9 cellular contexts compared by ENCODE assay signal in the genomic region with DNA sequence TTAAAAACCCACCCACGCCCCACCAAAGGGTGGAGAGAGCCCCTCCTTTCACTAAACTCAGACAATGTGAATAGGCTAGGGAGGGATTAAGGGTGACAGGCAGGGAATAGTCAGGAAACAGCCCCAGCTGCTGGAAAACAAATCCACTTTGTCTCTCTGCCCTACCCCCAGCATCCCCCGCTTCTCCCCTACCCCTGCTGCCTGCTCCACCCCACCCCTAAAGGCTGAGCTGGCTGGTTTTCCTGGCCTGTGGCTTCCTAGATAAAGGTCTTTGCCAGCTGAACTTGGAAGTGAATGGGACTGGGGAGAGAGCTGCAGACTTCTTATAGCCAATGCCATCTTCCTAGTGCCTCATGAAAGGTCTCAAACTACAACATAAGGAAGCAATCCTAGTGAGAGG. TPM values are rescaled to one million over a fixed set of nuclear protein-coding genes. Genes with fewer than 3 reads are reported as not detected.
A peak's percentile ranks its signal among the peaks of the same experiment; 100 is the strongest.
DNase-seq lines count a peak whose midpoint lies in the region; ATAC-seq and TF ChIP-seq lines count a peak whose summit lies in the region.
"Had no signal": no experiment of that assay in that cellular context is flagged by ENCODE, and none has a peak within 500 bp of the region (broad histone marks: within the 10 kb centered on the region; RNA-seq: fewer than 3 reads in every experiment).

No MANE protein-coding gene starts in this region.

- no peak overlapping the region for H2AFZ ChIP-seq in SK-N-SH (ENCODE audit: low read depth)

- no peak overlapping the region for H3K9ac ChIP-seq in SK-N-SH

- CTCF ChIA-PET in SK-N-SH (lab: Yijun Ruan, JAX): interaction anchor here (0.7 to 26.0 kb wide), 9 partner anchors 15 to 341 kb away, joined by 3 to 683 read pairs (median 4); a partner anchor contains a TSS

- no peak for TF ChIP-seq EP300 in SK-N-SH (IDR thresholded peaks at IDR 0.05; ENCODE audit: borderline replicate concordance in 1 of 2, low read depth in 1 of 2, low read length in 1 of 2)

- DNase-seq in SK-N-SH: no peak
- DNase-seq in Right ventricle myocardium inferior (ENCODE audit: missing footprints): no peak
- DNase-seq in occipital lobe (lab: John Stamatoyannopoulos, UW): peak; percentile 76
- DNase-seq in activated CD4-positive, CD25-positive, alpha-beta regulatory T cell (lab: John Stamatoyannopoulos, UW): no peak
- no peak for DNase-seq in DMS53 treated with DMSO at 0.1 percent for 48 hours (lab: John Stamatoyannopoulos, UW; ENCODE audit: unreplicated experiment)
- DNase-seq in activated CD4-positive, alpha-beta T cell treated with anti-CD3 and anti-CD28 coated beads, Interleukin-2, amount 50 U/mL, for 1 hour: no peak
- no peak for DNase-seq in GM13976 (ENCODE audit: low spot score)
- DNase-seq: 8988T had no signal

- peaks cover 18 to 32% of the 10 kb centered on the region in 2 experiments; a peak in 3 of 4 replicates for H3K4me1 ChIP-seq in SK-N-SH (ENCODE audit: control insufficient read depth in 1 of 2, insufficient read depth in 2 of 2, low read depth in 1 of 2, low read length in 1 of 2)

- peaks cover 100% of the 10 kb centered on the region for H3K79me2 ChIP-seq in SK-N-SH (ENCODE audit: insufficient read depth)

- H3K4me3 ChIP-seq in SK-N-SH (ENCODE audit: low read depth in 2 of 2, low read length in 1 of 2): no peak overlapping the region

- no peaks in the 10 kb centered on the region for H3K9me3 ChIP-seq in SK-N-SH

- TF ChIP-seq RAD21 in SK-N-SH (IDR thresholded peaks at IDR 0.05; ENCODE audit: low read length): no peak

- TF ChIP-seq CTCF in SK-N-SH (IDR thresholded peaks at IDR 0.05) (no peak), GM13976 (IDR thresholded peaks at IDR 0.05; ENCODE audit: borderline replicate concordance, control extremely low read depth, extremely low read depth, insufficient read depth, missing control alignments) (no peak)

- H3F3A ChIP-seq in SK-N-SH (replicated peaks; ENCODE audit: insufficient read depth): peaks cover 43% of the 10 kb centered on the region

- POLR2A ChIA-PET in SK-N-SH (lab: Yijun Ruan, JAX): no interaction called here

- H3K27ac ChIP-seq in SK-N-SH (ENCODE audit: low read depth in 2 of 2, low read length in 1 of 2): peak overlapping the region in 1 of 2 experiments; percentile 61; a peak in 1 of 4 replicates

- H4K20me1 ChIP-seq in SK-N-SH (ENCODE audit: insufficient read depth): peaks cover 100% of the 10 kb centered on the region

- H3K4me2 ChIP-seq in SK-N-SH: peak overlapping the region; percentile 58

- 81% methylated on average over 2 of the region's 2 CpGs for WGBS in SK-N-SH (ENCODE audit: low lambda C conversion rate)

- intact Hi-C loops in Right ventricle myocardium inferior (cut with DNase I): loop anchor here (5.0 kb wide), 2 partner anchors 49 to 109 kb away; a partner anchor contains a TSS

- H3K36me3 ChIP-seq in SK-N-SH (replicated peaks in 1 of 2; ENCODE audit: control insufficient read depth in 1 of 2, insufficient read depth in 2 of 2, low read length in 1 of 2): peaks cover 11 to 46% of the 10 kb centered on the region in 2 experiments

- no peaks in the 10 kb centered on the region for H3K9me2 ChIP-seq in SK-N-SH

- ATAC-seq in SK-N-SH treated with all-trans-retinoic acid at 6 μM for 48 hours (no peak), Right ventricle myocardium inferior (peak; percentile 37)

- H3K27me3 ChIP-seq in SK-N-SH (ENCODE audit: insufficient read depth): no peaks in the 10 kb centered on the region

- in situ Hi-C loops in GM13976 (cut with MboI; ENCODE audit: low sequenced_read_pairs, unreplicated experiment): loop anchor here (5.0 to 25.0 kb wide), 2 partner anchors 86 to 221 kb away; a partner anchor contains a TSS

TF ChIP-seq in SK-N-SH, 30 proteins besides CTCF, POLR2A, EP300 and RAD21:
- TF ChIP-seq SMC3 (IDR thresholded peaks at IDR 0.05; ENCODE audit: low read depth, low read length): no peak
- no peak for TF ChIP-seq TCF12 (IDR thresholded peaks at IDR 0.05)
- no peak for TF ChIP-seq ELF1 (IDR thresholded peaks at IDR 0.05)
- TF ChIP-seq GABPA (IDR thresholded peaks at IDR 0.05; ENCODE audit: low read depth): no peak
- TF ChIP-seq, protein P1, sequence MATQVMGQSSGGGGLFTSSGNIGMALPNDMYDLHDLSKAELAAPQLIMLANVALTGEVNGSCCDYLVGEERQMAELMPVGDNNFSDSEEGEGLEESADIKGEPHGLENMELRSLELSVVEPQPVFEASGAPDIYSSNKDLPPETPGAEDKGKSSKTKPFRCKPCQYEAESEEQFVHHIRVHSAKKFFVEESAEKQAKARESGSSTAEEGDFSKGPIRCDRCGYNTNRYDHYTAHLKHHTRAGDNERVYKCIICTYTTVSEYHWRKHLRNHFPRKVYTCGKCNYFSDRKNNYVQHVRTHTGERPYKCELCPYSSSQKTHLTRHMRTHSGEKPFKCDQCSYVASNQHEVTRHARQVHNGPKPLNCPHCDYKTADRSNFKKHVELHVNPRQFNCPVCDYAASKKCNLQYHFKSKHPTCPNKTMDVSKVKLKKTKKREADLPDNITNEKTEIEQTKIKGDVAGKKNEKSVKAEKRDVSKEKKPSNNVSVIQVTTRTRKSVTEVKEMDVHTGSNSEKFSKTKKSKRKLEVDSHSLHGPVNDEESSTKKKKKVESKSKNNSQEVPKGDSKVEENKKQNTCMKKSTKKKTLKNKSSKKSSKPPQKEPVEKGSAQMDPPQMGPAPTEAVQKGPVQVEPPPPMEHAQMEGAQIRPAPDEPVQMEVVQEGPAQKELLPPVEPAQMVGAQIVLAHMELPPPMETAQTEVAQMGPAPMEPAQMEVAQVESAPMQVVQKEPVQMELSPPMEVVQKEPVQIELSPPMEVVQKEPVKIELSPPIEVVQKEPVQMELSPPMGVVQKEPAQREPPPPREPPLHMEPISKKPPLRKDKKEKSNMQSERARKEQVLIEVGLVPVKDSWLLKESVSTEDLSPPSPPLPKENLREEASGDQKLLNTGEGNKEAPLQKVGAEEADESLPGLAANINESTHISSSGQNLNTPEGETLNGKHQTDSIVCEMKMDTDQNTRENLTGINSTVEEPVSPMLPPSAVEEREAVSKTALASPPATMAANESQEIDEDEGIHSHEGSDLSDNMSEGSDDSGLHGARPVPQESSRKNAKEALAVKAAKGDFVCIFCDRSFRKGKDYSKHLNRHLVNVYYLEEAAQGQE (IDR thresholded peaks at IDR 0.05; ENCODE audit: low read depth, low read length): no peak
- no peak for TF ChIP-seq TEAD4 (IDR thresholded peaks at IDR 0.05; ENCODE audit: borderline replicate concordance, insufficient read depth)
- TF ChIP-seq POLR2AphosphoS5 (IDR thresholded peaks at IDR 0.05; ENCODE audit: low read depth, low read length): no peak
- no peak for TF ChIP-seq FOXM1 (IDR thresholded peaks at IDR 0.05; ENCODE audit: low read depth)

TF ChIP-seq in SK-N-SH treated with all-trans-retinoic acid at 6 μM for 48 hours, 23 proteins besides CTCF, POLR2A, EP300 and RAD21 (continues in another document):
- TF ChIP-seq PPARA (CRISPR knock-in tag; IDR thresholded peaks at IDR 0.05; ENCODE audit: borderline replicate concordance): no peak
- no peak for TF ChIP-seq SNAI2 (CRISPR knock-in tag; IDR thresholded peaks at IDR 0.05)
- TF ChIP-seq ISL1 (CRISPR knock-in tag; IDR thresholded peaks at IDR 0.05): no peak
- TF ChIP-seq, protein P2, sequence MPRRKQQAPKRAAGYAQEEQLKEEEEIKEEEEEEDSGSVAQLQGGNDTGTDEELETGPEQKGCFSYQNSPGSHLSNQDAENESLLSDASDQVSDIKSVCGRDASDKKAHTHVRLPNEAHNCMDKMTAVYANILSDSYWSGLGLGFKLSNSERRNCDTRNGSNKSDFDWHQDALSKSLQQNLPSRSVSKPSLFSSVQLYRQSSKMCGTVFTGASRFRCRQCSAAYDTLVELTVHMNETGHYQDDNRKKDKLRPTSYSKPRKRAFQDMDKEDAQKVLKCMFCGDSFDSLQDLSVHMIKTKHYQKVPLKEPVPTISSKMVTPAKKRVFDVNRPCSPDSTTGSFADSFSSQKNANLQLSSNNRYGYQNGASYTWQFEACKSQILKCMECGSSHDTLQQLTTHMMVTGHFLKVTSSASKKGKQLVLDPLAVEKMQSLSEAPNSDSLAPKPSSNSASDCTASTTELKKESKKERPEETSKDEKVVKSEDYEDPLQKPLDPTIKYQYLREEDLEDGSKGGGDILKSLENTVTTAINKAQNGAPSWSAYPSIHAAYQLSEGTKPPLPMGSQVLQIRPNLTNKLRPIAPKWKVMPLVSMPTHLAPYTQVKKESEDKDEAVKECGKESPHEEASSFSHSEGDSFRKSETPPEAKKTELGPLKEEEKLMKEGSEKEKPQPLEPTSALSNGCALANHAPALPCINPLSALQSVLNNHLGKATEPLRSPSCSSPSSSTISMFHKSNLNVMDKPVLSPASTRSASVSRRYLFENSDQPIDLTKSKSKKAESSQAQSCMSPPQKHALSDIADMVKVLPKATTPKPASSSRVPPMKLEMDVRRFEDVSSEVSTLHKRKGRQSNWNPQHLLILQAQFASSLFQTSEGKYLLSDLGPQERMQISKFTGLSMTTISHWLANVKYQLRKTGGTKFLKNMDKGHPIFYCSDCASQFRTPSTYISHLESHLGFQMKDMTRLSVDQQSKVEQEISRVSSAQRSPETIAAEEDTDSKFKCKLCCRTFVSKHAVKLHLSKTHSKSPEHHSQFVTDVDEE (CRISPR knock-in tag; IDR thresholded peaks at IDR 0.05): no peak
- no peak for TF ChIP-seq RARB (CRISPR knock-in tag; IDR thresholded peaks at IDR 0.05)
- no peak for TF ChIP-seq ZNF565 (CRISPR knock-in tag; conservative IDR thresholded peaks at IDR 0.05; ENCODE audit: low read depth)
- TF ChIP-seq GLIS3 (CRISPR knock-in tag; IDR thresholded peaks at IDR 0.05): no peak

RNA-seq across cellular contexts. Expression of a gene that starts 15.0 kb away (rescaled TPM):
- polyA plus RNA-seq in SK-N-SH (2012; rRNA removed): 264 and 290 TPM in 2 replicates
- polyA plus RNA-seq in SK-N-SH (2012; cell fraction: cytosol; rRNA removed): 172 and 212 TPM in 2 replicates
- 169 and 174 TPM in 2 replicates for polyA plus RNA-seq in SK-N-SH (2012; cell fraction: nucleus; rRNA removed)
- total RNA-seq in Right ventricle myocardium inferior (240 TPM), occipital lobe (7.8 TPM)

RNA-seq across cellular contexts. Expression of a gene that starts 19.8 kb away (rescaled TPM):
- 35.7 and 38.7 TPM in 2 replicates for polyA plus RNA-seq in SK-N-SH (2012; rRNA removed)
- polyA plus RNA-seq in SK-N-SH (2012; cell fraction: cytosol; rRNA removed): 25.5 and 29.1 TPM in 2 replicates
- 90.7 and 99.3 TPM in 2 replicates for polyA plus RNA-seq in SK-N-SH (2012; cell fraction: nucleus; rRNA removed)
- total RNA-seq in Right ventricle myocardium inferior: 183 TPM
- 25.1 TPM for total RNA-seq in occipital lobe

RNA-seq across cellular contexts. Expression of a gene that starts 50.6 kb away (rescaled TPM):
- 31.7 and 37.1 TPM in 2 replicates for polyA plus RNA-seq in SK-N-SH (2012; rRNA removed)
- 19.4 and 24.0 TPM in 2 replicates for polyA plus RNA-seq in SK-N-SH (2012; cell fraction: cytosol; rRNA removed)
- 161 and 199 TPM in 2 replicates for polyA plus RNA-seq in SK-N-SH (2012; cell fraction: nucleus; rRNA removed)
- total RNA-seq in Right ventricle myocardium inferior (31.1 TPM), occipital lobe (263 TPM)

Comparison
In these comparisons a context has a peak if more than half of its experiments do, and no peak if none do; other contexts are left out.
1. RNA of a gene that starts 15.0 kb away (total RNA-seq): 240 TPM in Right ventricle myocardium inferior (single experiment); 7.8 TPM in occipital lobe (single experiment); every median in the first group is over 10 times any median in the second.